1 cellular context compared by ENCODE assay signal in the genomic region with DNA sequence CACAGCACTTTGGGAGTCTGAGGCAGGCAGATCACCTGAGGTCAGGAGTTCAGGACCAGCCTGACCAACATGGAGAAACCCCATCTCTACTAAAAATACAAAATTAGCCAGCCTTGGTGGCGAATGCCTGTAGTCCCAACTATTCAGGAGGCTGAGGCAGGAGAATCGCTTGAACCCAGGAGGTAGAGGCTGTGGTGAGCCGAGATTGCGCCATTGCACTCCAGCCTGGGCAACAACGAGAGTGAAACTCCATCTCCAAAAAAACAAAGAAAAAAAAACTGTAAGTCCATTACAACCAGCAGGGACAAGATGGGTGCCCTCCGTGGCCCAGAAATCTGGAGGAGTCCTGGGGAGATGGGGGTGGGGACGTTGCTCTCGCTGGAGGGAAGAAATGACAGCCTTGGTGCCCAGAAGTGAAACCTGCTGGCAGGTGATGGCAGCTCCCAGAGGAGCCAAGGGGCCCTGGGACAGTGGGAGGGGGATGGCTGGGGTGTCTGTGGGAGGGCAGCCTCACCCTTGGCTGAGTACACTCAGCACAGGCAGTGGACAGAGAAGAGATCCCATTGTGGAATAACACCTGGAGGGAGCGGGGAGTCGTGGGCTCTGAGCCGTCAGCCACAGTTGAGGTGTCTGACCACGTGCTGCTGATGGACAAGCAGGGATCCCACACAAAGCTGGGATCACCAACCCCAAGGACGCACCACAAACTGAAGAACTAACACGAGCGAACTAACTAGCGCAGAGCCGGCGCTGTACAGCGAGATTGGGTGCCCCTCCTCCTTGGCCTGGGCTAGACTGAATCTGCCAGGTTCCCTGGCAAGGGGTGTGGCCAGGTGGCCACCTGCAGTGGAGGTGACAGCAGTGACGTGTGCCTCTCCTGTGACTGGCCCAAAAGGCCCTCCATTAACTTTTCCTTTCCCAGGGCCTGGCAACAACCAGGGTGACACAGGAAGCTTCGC.
TF ChIP-seq lines count a peak whose summit lies in the region.

No MANE protein-coding gene starts in this region.

TF ChIP-seq in IMR-90, 13 proteins besides CTCF, POLR2A, EP300 and RAD21:
- TF ChIP-seq, protein P1, sequence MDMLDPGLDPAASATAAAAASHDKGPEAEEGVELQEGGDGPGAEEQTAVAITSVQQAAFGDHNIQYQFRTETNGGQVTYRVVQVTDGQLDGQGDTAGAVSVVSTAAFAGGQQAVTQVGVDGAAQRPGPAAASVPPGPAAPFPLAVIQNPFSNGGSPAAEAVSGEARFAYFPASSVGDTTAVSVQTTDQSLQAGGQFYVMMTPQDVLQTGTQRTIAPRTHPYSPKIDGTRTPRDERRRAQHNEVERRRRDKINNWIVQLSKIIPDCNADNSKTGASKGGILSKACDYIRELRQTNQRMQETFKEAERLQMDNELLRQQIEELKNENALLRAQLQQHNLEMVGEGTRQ (IDR thresholded peaks at IDR 0.05; ENCODE audit: low read depth, low read length) = no peak
- 0 out of 2 replicates have a peak, but pooled peaks have one; percentile 1 for TF ChIP-seq CEBPB (IDR thresholded peaks at IDR 0.05; ENCODE audit: low read depth, low read length)
- TF ChIP-seq MAZ (IDR thresholded peaks at IDR 0.05; ENCODE audit: borderline replicate concordance, low read depth, low read length) = no peak
- no peak for TF ChIP-seq BHLHE40 (IDR thresholded peaks at IDR 0.05; ENCODE audit: low read depth, low read length)
